In genomic region chr14:64232095-64232830, GRCh38 we compare ENCODE assay signal across 9 cellular contexts.
A peak's percentile ranks its signal among the peaks of the same experiment; 100 is the strongest.
DNase-seq lines count a peak whose midpoint lies in the region; ATAC-seq and TF ChIP-seq lines count a peak whose summit lies in the region.
"Had no signal": no experiment of that assay in that cellular context is flagged by ENCODE, and none has a peak within 500 bp of the region (broad histone marks: within the 10 kb centered on the region; RNA-seq: fewer than 3 reads in every experiment).

No MANE protein-coding gene starts in this region.

- POLR2A ChIA-PET in activated CD4-positive, alpha-beta memory T cell treated with anti-CD3 and anti-CD28 coated beads, Interleukin-2, amount 10 ng/mL, durations not matched to agents 7 days and 5 days (lab: Charles Lee): interaction anchor here (1.4 kb wide), 1 partner anchor 9 kb away, joined by 3 read pairs; no protein-coding TSS in a partner anchor
- POLR2A ChIA-PET in Caco-2 (lab: Charles Lee): no interaction called here

- CTCF ChIA-PET in activated CD4-positive, alpha-beta memory T cell treated with anti-CD3 and anti-CD28 coated beads, Interleukin-2, amount 10 ng/mL, durations not matched to agents 7 days and 5 days (lab: Charles Lee): no interaction called here
- CTCF ChIA-PET in Caco-2 (lab: Charles Lee): no interaction called here

- ATAC-seq in HG02610 (IDR thresholded peaks at IDR 0.05; ENCODE audit: unreplicated experiment) (peak; percentile 63), left lung (peak; percentile 33)

- H3K4me1 Mint-ChIP-seq in activated CD4-positive, alpha-beta memory T cell treated with anti-CD3 and anti-CD28 coated beads, Interleukin-2, amount 10 ng/mL, durations not matched to agents 7 days and 5 days: peaks cover 15% of the 10 kb centered on the region
- H3K4me1 Mint-ChIP-seq in Caco-2 (ENCODE audit: low read depth, unreplicated experiment): no peaks in the 10 kb centered on the region

- intact Hi-C loops in left lung (cut with DNase I) (no loop called here), Caco-2 (cut with micrococcal nuclease; ENCODE audit: unreplicated experiment) (no loop called here)

- H3K27me3 ChIP-seq in left lung: no peaks in the 10 kb centered on the region
- no peaks in the 10 kb centered on the region for H3K27me3 ChIP-seq in Caco-2 (replicated peaks; ENCODE audit: control insufficient read depth, insufficient read depth, low read length)

- H3K27ac Mint-ChIP-seq in activated CD4-positive, alpha-beta memory T cell treated with anti-CD3 and anti-CD28 coated beads, Interleukin-2, amount 10 ng/mL, durations not matched to agents 7 days and 5 days: no peak overlapping the region
- no peak overlapping the region for H3K27ac Mint-ChIP-seq in Caco-2 (ENCODE audit: unreplicated experiment)

- no peak overlapping the region for H3K27ac ChIP-seq in left lung
- H3K27ac ChIP-seq: KMS-11 had no signal

- H3K4me1 ChIP-seq in left lung (no peaks in the 10 kb centered on the region), Caco-2 (no peaks in the 10 kb centered on the region)

- no peaks in the 10 kb centered on the region for H3K9me3 Mint-ChIP-seq in activated CD4-positive, alpha-beta memory T cell treated with anti-CD3 and anti-CD28 coated beads, Interleukin-2, amount 10 ng/mL, durations not matched to agents 7 days and 5 days
- H3K9me3 Mint-ChIP-seq in Caco-2 (ENCODE audit: unreplicated experiment): no peaks in the 10 kb centered on the region

- H3K27me3 Mint-ChIP-seq in activated CD4-positive, alpha-beta memory T cell treated with anti-CD3 and anti-CD28 coated beads, Interleukin-2, amount 10 ng/mL, durations not matched to agents 7 days and 5 days: no peaks in the 10 kb centered on the region
- H3K27me3 Mint-ChIP-seq in Caco-2 (ENCODE audit: insufficient read depth, unreplicated experiment): no peaks in the 10 kb centered on the region

- no peak overlapping the region for H3K4me3 Mint-ChIP-seq in activated CD4-positive, alpha-beta memory T cell treated with anti-CD3 and anti-CD28 coated beads, Interleukin-2, amount 10 ng/mL, durations not matched to agents 7 days and 5 days
- H3K4me3 Mint-ChIP-seq in Caco-2 (ENCODE audit: unreplicated experiment): no peak overlapping the region

- no TSS peak for BruUV-seq in Caco-2 (replicated peaks; lab: Mats Ljungman, UMichigan)

- H3K4me3 ChIP-seq in left lung: no peak overlapping the region
- H3K4me3 ChIP-seq in Caco-2 (ENCODE audit: low read depth, low read length): no peak overlapping the region

- peaks cover 15% of the 10 kb centered on the region for H3K36me3 Mint-ChIP-seq in activated CD4-positive, alpha-beta memory T cell treated with anti-CD3 and anti-CD28 coated beads, Interleukin-2, amount 10 ng/mL, durations not matched to agents 7 days and 5 days (ENCODE audit: low read depth)
- peaks cover 15% of the 10 kb centered on the region for H3K36me3 Mint-ChIP-seq in Caco-2 (ENCODE audit: insufficient read depth, unreplicated experiment)

- TF ChIP-seq CTCF in left lung (IDR thresholded peaks at IDR 0.05) (no peak), Caco-2 (IDR thresholded peaks at IDR 0.05; ENCODE audit: insufficient read depth in 1 of 2, low read depth in 1 of 2, low read length in 1 of 2, severe bottlenecking in 1 of 2, unreplicated experiment in 1 of 2) (no peak)

- H3K36me3 ChIP-seq in left lung: peaks cover 0 to 34% of the 10 kb centered on the region in 2 donors
- H3K36me3 ChIP-seq in Caco-2 (ENCODE audit: control insufficient read depth, insufficient read depth, low read length): no peaks in the 10 kb centered on the region; the same call in 1 of the 2 replicates

- DNase-seq in GM03348 (ENCODE audit: low spot score) (peak; percentile 48), left lung (no peak), 8988T (no peak), COLO668 (lab: John Stamatoyannopoulos, UW; ENCODE audit: unreplicated experiment) (no peak), mesenteric fat pad (ENCODE audit: low spot score) (no peak), Caco-2 (no peak)
- DNase-seq in activated CD4-positive, alpha-beta memory T cell treated with anti-CD3 and anti-CD28 coated beads, Interleukin-2, amount 10 ng/mL, durations not matched to agents 7 days and 5 days: peak; percentile 20

- H3K9me3 ChIP-seq in left lung (no peaks in the 10 kb centered on the region), Caco-2 (no peaks in the 10 kb centered on the region)

Comparison
In these comparisons a context has a peak if more than half of its experiments do, and no peak if none do; other contexts are left out.
1. DNase-seq: peak in GM03348 (single experiment) and activated CD4-positive, alpha-beta memory T cell treated with anti-CD3 and anti-CD28 coated beads, Interleukin-2, amount 10 ng/mL, durations not matched to agents 7 days and 5 days (single experiment); none in left lung (0 of 2), 8988T (single experiment), COLO668 (single experiment), mesenteric fat pad (single experiment) and Caco-2 (0 of 2).